Comparison of ENCODE assay signal across 1 cellular context in genomic region chr5:80407735-80408474, GRCh38.
A peak's percentile ranks its signal among the peaks of the same experiment; 100 is the strongest.
TF ChIP-seq lines count a peak whose summit lies in the region.

Gene ZFYVE16, plus strand, starts transcription at chr5:80408064. Its CDS starts 26,084 bp downstream, at chr5:80434148.

TF ChIP-seq in HepG2, 621 proteins besides CTCF, POLR2A, EP300 and RAD21 (continued from another document and continues in another):
- no peak for TF ChIP-seq GRHL1 (CRISPR knock-in tag; conservative IDR thresholded peaks at IDR 0.05)
- peak; percentile 29; the same call in 1 of the 2 replicates for TF ChIP-seq ZNF770 (CRISPR knock-in tag; IDR thresholded peaks at IDR 0.05)
- no peak for TF ChIP-seq ATF3 (CRISPR knock-in tag; IDR thresholded peaks at IDR 0.05)
- TF ChIP-seq THRA (CRISPR knock-in tag; IDR thresholded peaks at IDR 0.05; ENCODE audit: borderline replicate concordance), result peak; percentile 39; the same call in 1 of the 2 replicates
- no peak for TF ChIP-seq KLF13 (CRISPR knock-in tag; IDR thresholded peaks at IDR 0.05)
- TF ChIP-seq ERF (CRISPR knock-in tag; IDR thresholded peaks at IDR 0.05), result peak; percentile 34; the same call in 1 of the 2 replicates
- TF ChIP-seq RELA (CRISPR knock-in tag; IDR thresholded peaks at IDR 0.05), result peak; percentile 4; the same call in 1 of the 2 replicates
- 0 out of 2 replicates have a peak, but pooled peaks have one; percentile 9 for TF ChIP-seq ZNF44 (CRISPR knock-in tag; IDR thresholded peaks at IDR 0.05)
- TF ChIP-seq ZFP90 (CRISPR knock-in tag; IDR thresholded peaks at IDR 0.05; ENCODE audit: borderline replicate concordance), result peak; percentile 60; the same call in 1 of the 2 replicates
- TF ChIP-seq ZNF17 (CRISPR knock-in tag; IDR thresholded peaks at IDR 0.05), result peak; percentile 69; the same call in 1 of the 2 replicates
- TF ChIP-seq HHEX (CRISPR knock-in tag; IDR thresholded peaks at IDR 0.05), result no peak
- TF ChIP-seq REL (CRISPR knock-in tag; conservative IDR thresholded peaks at IDR 0.05), result peak; percentile 82; the same call in 1 of the 2 replicates
- no peak; the same call in 1 of the 2 replicates for TF ChIP-seq ZNF567 (CRISPR knock-in tag; IDR thresholded peaks at IDR 0.05; ENCODE audit: borderline replicate concordance)
- 0 out of 2 replicates have a peak, but pooled peaks have one; percentile 49 for TF ChIP-seq ETV6 (CRISPR knock-in tag; conservative IDR thresholded peaks at IDR 0.05)
- TF ChIP-seq ZNF280D (CRISPR knock-in tag; IDR thresholded peaks at IDR 0.05), result no peak
- TF ChIP-seq ZFX (CRISPR knock-in tag; IDR thresholded peaks at IDR 0.05; ENCODE audit: low read depth), result peak; percentile 94
- TF ChIP-seq NR2F6 (IDR thresholded peaks at IDR 0.05), result no peak
- TF ChIP-seq NR2F6 (CRISPR knock-in tag; IDR thresholded peaks at IDR 0.05), result no peak
- TF ChIP-seq KMT2B (CRISPR knock-in tag; IDR thresholded peaks at IDR 0.05), result 0 out of 2 replicates have a peak, but pooled peaks have one; percentile 53
- TF ChIP-seq RBM39 (IDR thresholded peaks at IDR 0.05; ENCODE audit: low read depth, low read length, poor library complexity, severe bottlenecking), result peak; percentile 66
- no peak for TF ChIP-seq NFYC (CRISPR knock-in tag; IDR thresholded peaks at IDR 0.05)
- TF ChIP-seq IRF2 (CRISPR knock-in tag; IDR thresholded peaks at IDR 0.05), result peak; percentile 19
- peak; percentile 28; the same call in 1 of the 2 replicates for TF ChIP-seq HOXA3 (CRISPR knock-in tag; IDR thresholded peaks at IDR 0.05)
- TF ChIP-seq EEA1 (CRISPR knock-in tag; IDR thresholded peaks at IDR 0.05; ENCODE audit: borderline replicate concordance), result no peak
- TF ChIP-seq MEF2D (CRISPR knock-in tag; IDR thresholded peaks at IDR 0.05), result 0 out of 2 replicates have a peak, but pooled peaks have one; percentile 38
- peak; percentile 54; the same call in 1 of the 2 replicates for TF ChIP-seq HIVEP1 (CRISPR knock-in tag; IDR thresholded peaks at IDR 0.05)
- TF ChIP-seq SIX1 (CRISPR knock-in tag; IDR thresholded peaks at IDR 0.05; ENCODE audit: borderline replicate concordance), result no peak
- peak; percentile 27; the same call in 1 of the 2 replicates for TF ChIP-seq PITX1 (CRISPR knock-in tag; IDR thresholded peaks at IDR 0.05)
- TF ChIP-seq PHF21A (CRISPR knock-in tag; IDR thresholded peaks at IDR 0.05), result peak; percentile 77
- TF ChIP-seq SMAD9 (CRISPR knock-in tag; IDR thresholded peaks at IDR 0.05), result no peak
- peak; percentile 66; the same call in 1 of the 2 replicates for TF ChIP-seq KDM5B (CRISPR knock-in tag; IDR thresholded peaks at IDR 0.05; ENCODE audit: borderline replicate concordance)
- peak; percentile 34 for TF ChIP-seq FOXO1 (CRISPR knock-in tag; IDR thresholded peaks at IDR 0.05)
- TF ChIP-seq ZNF570 (CRISPR knock-in tag; IDR thresholded peaks at IDR 0.05; ENCODE audit: borderline replicate concordance), result 0 out of 2 replicates have a peak, but pooled peaks have one; percentile 32
- no peak for TF ChIP-seq KAT7 (CRISPR knock-in tag; IDR thresholded peaks at IDR 0.05; ENCODE audit: borderline replicate concordance)
- TF ChIP-seq MAX (IDR thresholded peaks at IDR 0.05), result no peak; the same call in 1 of the 2 replicates
- TF ChIP-seq SPEN (CRISPR knock-in tag; IDR thresholded peaks at IDR 0.05; ENCODE audit: low read depth), result peak; percentile 10; the same call in 1 of the 2 replicates
- TF ChIP-seq DMAP1 (CRISPR knock-in tag; IDR thresholded peaks at IDR 0.05), result 0 out of 2 replicates have a peak, but pooled peaks have one; percentile 10
- TF ChIP-seq ZNF775 (CRISPR knock-in tag; IDR thresholded peaks at IDR 0.05; ENCODE audit: borderline replicate concordance), result no peak; the same call in 1 of the 2 replicates
- no peak for TF ChIP-seq ZNF142 (CRISPR knock-in tag; IDR thresholded peaks at IDR 0.05)
- no peak for TF ChIP-seq FOXO4 (CRISPR knock-in tag; conservative IDR thresholded peaks at IDR 0.05)
